1 cellular context compared by ENCODE assay signal in genomic region chr12:70258605-70259403, GRCh38.
TF ChIP-seq lines count a peak whose summit lies in the region.

No MANE protein-coding gene starts in this region.

TF ChIP-seq in SK-N-SH treated with all-trans-retinoic acid at 6 μM for 48 hours, 23 proteins besides CTCF, POLR2A, EP300 and RAD21 (continued from another document):
- TF ChIP-seq CREB5 (CRISPR knock-in tag; IDR thresholded peaks at IDR 0.05; ENCODE audit: low read depth) (no peak), PPARA (CRISPR knock-in tag; IDR thresholded peaks at IDR 0.05; ENCODE audit: borderline replicate concordance) (no peak), ZNF8 (CRISPR knock-in tag; IDR thresholded peaks at IDR 0.05) (no peak)
TF ChIP-seq in SK-N-SH treated with all-trans-retinoic acid at 6 μM for 48 hours: peak in this region for 0.
